8 cellular contexts compared by ENCODE assay signal in the genomic region with DNA sequence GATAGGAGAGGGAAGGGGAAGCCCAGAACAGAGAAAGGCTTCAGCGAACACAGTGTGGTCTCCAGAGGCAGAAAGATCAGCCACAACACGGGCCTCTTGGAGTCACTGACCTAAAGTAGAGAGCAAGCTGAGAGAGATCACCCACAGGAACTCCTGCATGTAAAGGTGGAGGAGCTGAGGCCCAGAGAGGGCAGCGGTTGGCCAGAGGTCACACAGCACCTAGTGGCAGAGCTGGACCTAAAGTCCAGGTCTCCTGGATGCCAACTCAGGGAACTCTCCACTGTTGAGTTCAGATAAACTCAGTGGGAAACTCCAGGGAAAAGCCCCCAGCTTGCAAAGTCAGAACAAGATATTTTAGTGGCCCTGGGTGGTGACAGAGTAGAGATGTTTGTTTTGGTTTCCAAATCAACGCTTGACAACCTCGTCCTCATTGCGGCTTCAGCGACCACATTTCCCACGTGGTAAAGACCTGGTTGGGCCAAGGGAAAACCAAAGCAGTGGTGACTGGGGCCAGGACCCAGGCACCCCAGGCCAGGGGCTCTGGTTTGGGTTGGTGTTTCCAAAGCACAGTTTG. TPM values are rescaled to one million over a fixed set of nuclear protein-coding genes. Genes with fewer than 3 reads are reported as not detected.
A peak's percentile ranks its signal among the peaks of the same experiment; 100 is the strongest.
DNase-seq lines count a peak whose midpoint lies in the region; ATAC-seq lines count a peak whose summit lies in the region.

No MANE protein-coding gene starts in this region.

- ATAC-seq in GM21390 (IDR thresholded peaks at IDR 0.05; ENCODE audit: unreplicated experiment) (peak; percentile 32), GM18511 (IDR thresholded peaks at IDR 0.05; ENCODE audit: unreplicated experiment) (no peak)

- peak overlapping the region; percentile 91 for H3K4me3 Mint-ChIP-seq in activated T-cell treated with anti-CD3 and anti-CD28 coated beads, Interleukin-2, amount 50 U/mL, for 24 hours

- H3K4me1 Mint-ChIP-seq in activated T-cell treated with anti-CD3 and anti-CD28 coated beads, Interleukin-2, amount 50 U/mL, for 24 hours (ENCODE audit: low read depth), result peaks cover 85% of the 10 kb centered on the region

- H3K36me3 ChIP-seq in MG63, result no peaks in the 10 kb centered on the region

- DNase-seq in KBM-7 (peak; percentile 55), kidney tubule cell (ENCODE audit: low spot score) (peak; percentile 49), NCI-H446 (lab: John Stamatoyannopoulos, UW) (no peak), MG63 (no peak)
- peak; percentile 79 for DNase-seq in activated T-cell treated with anti-CD3 and anti-CD28 coated beads, Interleukin-2, amount 50 U/mL, for 24 hours
- peak; percentile 59 to 62 for DNase-seq in stimulated activated CD8-positive, alpha-beta memory T cell treated with anti-CD3 and anti-CD28 coated beads, Interleukin-4, amount 100 ng/mL, for 1 hour (ENCODE audit: low read depth in 2 of 2, low spot score in 1 of 2)

- H3K4me3 ChIP-seq in MG63, result no peak overlapping the region

- H3K36me3 Mint-ChIP-seq in activated T-cell treated with anti-CD3 and anti-CD28 coated beads, Interleukin-2, amount 50 U/mL, for 24 hours (ENCODE audit: low read depth), result peaks cover 45% of the 10 kb centered on the region

- no peaks in the 10 kb centered on the region for H3K9me3 ChIP-seq in MG63

- no peaks in the 10 kb centered on the region for H3K27me3 ChIP-seq in MG63

- no peaks in the 10 kb centered on the region for H3K9me3 Mint-ChIP-seq in activated T-cell treated with anti-CD3 and anti-CD28 coated beads, Interleukin-2, amount 50 U/mL, for 24 hours

- no peaks in the 10 kb centered on the region for H3K27me3 Mint-ChIP-seq in activated T-cell treated with anti-CD3 and anti-CD28 coated beads, Interleukin-2, amount 50 U/mL, for 24 hours

- peak overlapping the region; percentile 98 for H3K27ac Mint-ChIP-seq in activated T-cell treated with anti-CD3 and anti-CD28 coated beads, Interleukin-2, amount 50 U/mL, for 24 hours

- in situ Hi-C loops in KBM-7 (cut with MboI; ENCODE audit: low pct_unique_long_range_greater_than_20kb, low sequenced_read_pairs), result no loop called here

RNA-seq across cellular contexts. Expression of a gene that starts 4.6 kb away (rescaled TPM):
- total RNA-seq in MG63 (2014; rRNA removed; shearing (Covaris generic); ENCODE audit: low replicate concordance), result 3.9 and 4.3 TPM in 2 replicates

RNA-seq across cellular contexts. Expression of a gene that starts 49.5 kb away (rescaled TPM):
- total RNA-seq in MG63 (2014; rRNA removed; shearing (Covaris generic); ENCODE audit: low replicate concordance), result 5.3 and 23.6 TPM in 2 replicates

Comparison
In these comparisons a context has a peak if more than half of its experiments do, and no peak if none do; other contexts are left out.
1. DNase-seq: peak in KBM-7 (single experiment), activated T-cell treated with anti-CD3 and anti-CD28 coated beads, Interleukin-2, amount 50 U/mL, for 24 hours (single experiment), kidney tubule cell (single experiment) and stimulated activated CD8-positive, alpha-beta memory T cell treated with anti-CD3 and anti-CD28 coated beads, Interleukin-4, amount 100 ng/mL, for 1 hour (2 of 2); none in NCI-H446 (0 of 2) and MG63 (single experiment).